4 cellular contexts compared by ENCODE assay signal in the genomic region with DNA sequence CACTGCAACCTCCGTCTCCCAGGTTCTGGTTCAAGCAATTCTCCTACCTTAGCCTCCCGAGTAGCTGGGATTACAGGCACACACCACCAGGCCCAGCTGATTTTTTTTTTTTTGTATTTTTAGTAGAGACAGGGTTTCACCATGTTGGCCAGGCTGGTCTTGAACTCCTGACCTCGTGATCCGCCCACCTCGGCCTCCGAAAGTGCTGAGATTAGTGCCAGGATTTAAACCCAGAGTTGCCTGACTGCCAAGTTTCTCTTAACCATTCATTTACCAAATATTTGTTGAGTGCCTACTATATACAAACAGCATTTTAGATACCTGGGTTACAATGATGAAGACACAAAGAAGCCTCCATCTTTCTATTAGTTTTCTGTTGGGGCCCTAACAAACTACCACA. TPM values are rescaled to one million over a fixed set of nuclear protein-coding genes. Genes with fewer than 3 reads are reported as not detected.
"Had no signal": no experiment of that assay in that cellular context is flagged by ENCODE, and none has a peak within 500 bp of the region (broad histone marks: within the 10 kb centered on the region; RNA-seq: fewer than 3 reads in every experiment).

No MANE protein-coding gene starts in this region.

RNA-seq across cellular contexts. Expression of a gene that starts 18.3 kb away (rescaled TPM):
- total RNA-seq: lung microvascular endothelial cell had no signal
- polyA plus RNA-seq: immature natural killer cell, keratinocyte, mammary epithelial cell had no signal
